ENCODE assay signal across 8 cellular contexts in the genomic region with DNA sequence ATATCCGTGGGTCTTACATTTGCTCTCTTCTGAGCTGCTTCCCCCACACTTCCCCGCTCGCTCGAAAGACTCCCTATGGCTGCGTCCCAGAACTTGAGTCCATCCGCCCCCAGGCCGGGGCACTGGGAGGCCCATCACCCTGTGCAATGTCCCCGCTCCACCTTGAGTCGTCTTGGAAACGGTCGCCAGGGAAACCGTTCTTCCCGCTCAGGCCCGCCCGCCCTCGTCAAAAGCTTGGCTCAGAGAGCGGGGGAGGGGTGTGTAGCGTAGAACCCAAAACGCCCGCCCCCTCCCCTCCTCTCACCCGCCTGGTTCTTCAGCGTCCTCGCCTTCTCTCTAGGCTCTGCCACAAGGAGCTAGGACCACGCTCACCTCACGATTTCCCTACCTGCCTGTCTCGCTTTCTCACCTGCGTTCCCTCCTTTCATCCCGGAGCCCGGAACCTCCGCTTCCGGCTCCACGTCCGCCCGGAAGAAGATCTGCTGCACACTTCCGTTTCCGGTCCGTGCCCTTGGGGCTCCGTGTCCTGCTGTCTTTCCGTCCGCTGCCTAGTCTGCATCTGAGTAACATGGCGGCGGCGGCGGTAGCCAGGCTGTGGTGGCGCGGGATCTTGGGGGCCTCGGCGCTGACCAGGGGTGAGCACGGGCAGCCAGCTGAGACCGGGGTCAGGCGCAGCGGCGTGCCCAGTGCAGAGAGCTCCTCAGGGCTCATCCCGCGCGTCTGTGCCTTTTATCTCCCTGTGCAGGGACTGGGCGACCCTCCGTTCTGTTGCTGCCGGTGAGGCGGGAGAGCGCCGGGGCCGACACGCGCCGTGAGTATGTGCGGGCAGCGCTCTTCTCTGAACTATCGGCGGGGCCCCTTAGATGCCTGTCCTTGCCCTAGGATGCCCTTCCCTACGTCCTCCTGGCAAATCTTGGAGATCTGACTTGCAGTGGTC. TPM values are rescaled to one million over a fixed set of nuclear protein-coding genes. Genes with fewer than 3 reads are reported as not detected.
DNase-seq lines count a peak whose midpoint lies in the region; ATAC-seq and TF ChIP-seq lines count a peak whose summit lies in the region.

A gene (minus strand): TSS at position 447 of the 937 bp plus-strand sequence. CDS start 19 bp downstream, at position 428.
A gene (plus strand): TSS at position 551 of the 937 bp plus-strand sequence. CDS start 18 bp downstream, at position 569.

- intact Hi-C loops in naive thymus-derived CD4-positive, alpha-beta T cell (cut with micrococcal nuclease), result loop anchor here (1.0 to 10.0 kb wide), 17 partner anchors 13 to 878 kb away; a partner anchor contains a TSS

- H3K36me3 Mint-ChIP-seq in GM23338 (ENCODE audit: low read depth), result peaks cover 78% of the 10 kb centered on the region
- peaks cover 9 to 38% (median 23%) of the 10 kb centered on the region in 5 donors for H3K36me3 Mint-ChIP-seq in naive thymus-derived CD4-positive, alpha-beta T cell
- peaks cover 38% of the 10 kb centered on the region for H3K36me3 Mint-ChIP-seq in stimulated activated memory B cell treated with anti-CD40 and anti-IgM and Interleukin-4, amounts not matched to agents 10 μg/mL and 1 μg/mL and 100 μg/mL, for 72 hours

- peaks cover 3% of the 10 kb centered on the region; the same call in 1 of the 3 replicates for H3K9me3 Mint-ChIP-seq in GM23338
- H3K9me3 Mint-ChIP-seq in naive thymus-derived CD4-positive, alpha-beta T cell, result peaks cover 0 to 5% (median 0%) of the 10 kb centered on the region in 11 donors
- no peaks in the 10 kb centered on the region for H3K9me3 Mint-ChIP-seq in stimulated activated memory B cell treated with anti-CD40 and anti-IgM and Interleukin-4, amounts not matched to agents 10 μg/mL and 1 μg/mL and 100 μg/mL, for 72 hours

- H3K4me3 ChIP-seq in DOHH2 (ENCODE audit: low read length) (peak within 1 kb of the TSS; percentile 99), GM23338 (peak within 1 kb of the TSS; percentile 84)
- H3K4me3 ChIP-seq in naive thymus-derived CD4-positive, alpha-beta T cell (ENCODE audit: low read length), result peak within 1 kb of the TSS; percentile 95

- H3K4me2 ChIP-seq in DOHH2 (ENCODE audit: low read length), result peak within 1 kb of the TSS; percentile 97
- peak within 1 kb of the TSS; percentile 100 for H3K4me2 ChIP-seq in GM23338

- H4K20me1 ChIP-seq in DOHH2 (ENCODE audit: control insufficient read depth, insufficient read depth, low read depth, low read length) (no peaks in the 10 kb centered on the region), GM23338 (replicated peaks; ENCODE audit: insufficient read depth) (peaks cover 10% of the 10 kb centered on the region; the same call in 1 of the 2 replicates)

- H3K79me2 ChIP-seq in DOHH2 (ENCODE audit: control insufficient read depth, low read length) (peaks cover 54% of the 10 kb centered on the region), GM23338 (replicated peaks; ENCODE audit: insufficient read depth) (peaks cover 28% of the 10 kb centered on the region)

- H3K4me1 ChIP-seq in DOHH2 (ENCODE audit: control insufficient read depth, low read length) (peaks cover 26% of the 10 kb centered on the region), GM23338 (ENCODE audit: insufficient read depth) (peaks cover 7% of the 10 kb centered on the region)
- H3K4me1 ChIP-seq in naive thymus-derived CD4-positive, alpha-beta T cell (ENCODE audit: control insufficient read depth in 2 of 2, insufficient read depth in 2 of 2, low read length in 2 of 2), result peaks cover 26 to 28% of the 10 kb centered on the region in 2 donors

- H3K4me3 Mint-ChIP-seq in GM23338, result peak within 1 kb of the TSS; percentile 93
- peak within 1 kb of the TSS; percentile 95 to 100 (median 99) for H3K4me3 Mint-ChIP-seq in naive thymus-derived CD4-positive, alpha-beta T cell
- H3K4me3 Mint-ChIP-seq in stimulated activated memory B cell treated with anti-CD40 and anti-IgM and Interleukin-4, amounts not matched to agents 10 μg/mL and 1 μg/mL and 100 μg/mL, for 72 hours, result peak within 1 kb of the TSS; percentile 99

- DNase-seq in GM23338 (ENCODE audit: low spot score) (peak; percentile 97), Kasumi-1 (lab: John Stamatoyannopoulos, UW) (peak; percentile 93 to 95), RKO (ENCODE audit: low spot score) (peak; percentile 91), activated T-helper 1 cell treated with Interleukin-2 at 50 U/mL for 16 hours (ENCODE audit: low read depth) (peak; percentile 83), fibroblast of gingiva (ENCODE audit: low read depth) (peak; percentile 85)
- DNase-seq in naive thymus-derived CD4-positive, alpha-beta T cell, result peak; percentile 85 to 95 (median 88)

- H3K36me3 ChIP-seq in DOHH2 (ENCODE audit: control insufficient read depth, low read length), result peaks cover 74% of the 10 kb centered on the region
- peaks cover 18% of the 10 kb centered on the region for H3K36me3 ChIP-seq in GM23338 (ENCODE audit: insufficient read depth)
- H3K36me3 ChIP-seq in naive thymus-derived CD4-positive, alpha-beta T cell (ENCODE audit: control insufficient read depth in 2 of 3, insufficient read depth in 3 of 3, low read length in 3 of 3), result peaks cover 21 to 64% (median 27%) of the 10 kb centered on the region in 3 experiments

- peaks cover 21% of the 10 kb centered on the region for H3K4me1 Mint-ChIP-seq in GM23338
- peaks cover 17 to 51% (median 41%) of the 10 kb centered on the region in 7 donors for H3K4me1 Mint-ChIP-seq in naive thymus-derived CD4-positive, alpha-beta T cell
- peaks cover 34% of the 10 kb centered on the region for H3K4me1 Mint-ChIP-seq in stimulated activated memory B cell treated with anti-CD40 and anti-IgM and Interleukin-4, amounts not matched to agents 10 μg/mL and 1 μg/mL and 100 μg/mL, for 72 hours

- H3K27me3 Mint-ChIP-seq in GM23338 (ENCODE audit: insufficient read depth, low read depth, poor library complexity), result peaks cover 4% of the 10 kb centered on the region
- H3K27me3 Mint-ChIP-seq in naive thymus-derived CD4-positive, alpha-beta T cell, result no peaks in the 10 kb centered on the region
- no peaks in the 10 kb centered on the region for H3K27me3 Mint-ChIP-seq in stimulated activated memory B cell treated with anti-CD40 and anti-IgM and Interleukin-4, amounts not matched to agents 10 μg/mL and 1 μg/mL and 100 μg/mL, for 72 hours

- H3F3A ChIP-seq in DOHH2 (ENCODE audit: control insufficient read depth, insufficient read depth), result no peaks in the 10 kb centered on the region
- H3F3A ChIP-seq in GM23338 (replicated peaks; ENCODE audit: low read depth), result 0 out of 2 replicates have a peak, but pooled peaks cover 9% of the 10 kb centered on the region

- H3K27ac Mint-ChIP-seq in GM23338, result peak within 1 kb of the TSS; percentile 99
- H3K27ac Mint-ChIP-seq in naive thymus-derived CD4-positive, alpha-beta T cell, result peak within 1 kb of the TSS; percentile 97 to 100 (median 99)
- H3K27ac Mint-ChIP-seq in stimulated activated memory B cell treated with anti-CD40 and anti-IgM and Interleukin-4, amounts not matched to agents 10 μg/mL and 1 μg/mL and 100 μg/mL, for 72 hours, result peak within 1 kb of the TSS; percentile 94

- H3K27me3 ChIP-seq in DOHH2 (ENCODE audit: control insufficient read depth, low read length) (no peaks in the 10 kb centered on the region), GM23338 (ENCODE audit: insufficient read depth) (no peaks in the 10 kb centered on the region)
- H3K27me3 ChIP-seq in naive thymus-derived CD4-positive, alpha-beta T cell (ENCODE audit: control insufficient read depth in 2 of 2, insufficient read depth in 2 of 2, low read length in 2 of 2), result no peaks in the 10 kb centered on the region

- no peaks in the 10 kb centered on the region for H3K9me2 ChIP-seq in DOHH2 (replicated peaks; ENCODE audit: control insufficient read depth, low read length)
- H3K9me2 ChIP-seq in GM23338 (ENCODE audit: insufficient read depth), result no peaks in the 10 kb centered on the region

- TF ChIP-seq CTCF in DOHH2 (IDR thresholded peaks at IDR 0.05; ENCODE audit: low read depth, low read length, poor library complexity, severe bottlenecking) (no peak), GM23338 (conservative IDR thresholded peaks at IDR 0.05; ENCODE audit: low read depth in 2 of 2) (no peak)

- H2AFZ ChIP-seq in GM23338, result peak within 1 kb of the TSS; percentile 94; the same call in 1 of the 2 replicates

- H3K9me3 ChIP-seq in DOHH2 (ENCODE audit: control insufficient read depth, insufficient read depth, low read length), result no peaks in the 10 kb centered on the region
- no peaks in the 10 kb centered on the region for H3K9me3 ChIP-seq in naive thymus-derived CD4-positive, alpha-beta T cell (ENCODE audit: control insufficient read depth in 2 of 3, low read length in 3 of 3)

- POLR2A ChIA-PET in naive thymus-derived CD4-positive, alpha-beta T cell (lab: Charles Lee), result interaction anchor here (0.8 to 4.1 kb wide), 15 partner anchors 9 to 642 kb away, joined by 3 to 67 read pairs (median 4); a partner anchor contains a TSS

- ATAC-seq in GM23338, result peak; percentile 92
- peak; percentile 97 for ATAC-seq in naive thymus-derived CD4-positive, alpha-beta T cell
- ATAC-seq in stimulated activated memory B cell treated with anti-CD40 and anti-IgM and Interleukin-4, amounts not matched to agents 10 μg/mL and 1 μg/mL and 100 μg/mL, for 72 hours, result peak; percentile 96

- CTCF ChIA-PET in naive thymus-derived CD4-positive, alpha-beta T cell (lab: Charles Lee), result interaction anchor here (1.3 to 1.5 kb wide), 2 partner anchors 10 to 26 kb away, joined by 5 to 6 read pairs; a partner anchor contains a TSS

- peak within 1 kb of the TSS; percentile 48 for H3K27ac ChIP-seq in DOHH2 (ENCODE audit: low read depth, low read length)
- H3K27ac ChIP-seq in GM23338 (ENCODE audit: low read depth), result peak within 1 kb of the TSS; percentile 99
- H3K27ac ChIP-seq in naive thymus-derived CD4-positive, alpha-beta T cell (ENCODE audit: low read depth, low read length), result peak within 1 kb of the TSS; percentile 80

RNA-seq across cellular contexts. Expression of the first gene that starts in this region (rescaled TPM):
- total RNA-seq in GM23338 (2014; rRNA removed; shearing (Covaris generic)), result 16.6 and 17.2 TPM in 2 replicates
- polyA plus RNA-seq in GM23338 (2016; fragmentation: Nextera tagmentation; extraction: Ambion mirVana), result 4.1 and 5.8 TPM in 2 replicates
- 10 to 100 TPM; 15.0 to 26.5 (median 20.9) TPM for total RNA-seq in naive thymus-derived CD4-positive, alpha-beta T cell
- polyA plus RNA-seq in naive thymus-derived CD4-positive, alpha-beta T cell, result 10 to 100 TPM; 43.8 to 47.2 TPM

RNA-seq across cellular contexts. Expression of the second gene that starts in this region (rescaled TPM):
- 99.5 and 108 TPM in 2 replicates for total RNA-seq in GM23338 (2014; rRNA removed; shearing (Covaris generic))
- polyA plus RNA-seq in GM23338 (2016; fragmentation: Nextera tagmentation; extraction: Ambion mirVana), result 168 and 185 TPM in 2 replicates
- total RNA-seq in naive thymus-derived CD4-positive, alpha-beta T cell, result 100 to 1,000 TPM in 2 of 5 experiments, 10 to 100 TPM in 3; 68.6 to 116 (median 85.2) TPM
- 100 to 1,000 TPM; 114 to 115 TPM for polyA plus RNA-seq in naive thymus-derived CD4-positive, alpha-beta T cell

Comparison
In these comparisons a context has a peak if more than half of its experiments do, and no peak if none do; other contexts are left out.
1. Peak in every context shown above with its lines: DNase-seq, ATAC-seq, H3K4me3 ChIP-seq and H3K27ac ChIP-seq.
2. H3K27ac ChIP-seq: peak in every context shown above with its lines; median percentile 99 in GM23338; 80 in naive thymus-derived CD4-positive, alpha-beta T cell; 48 in DOHH2.